Comparison of ENCODE assay signal across 2 cellular contexts in genomic region chr20:38369387-38369786, GRCh38.
TF ChIP-seq lines count a peak whose summit lies in the region.

No MANE protein-coding gene starts in this region.

TF ChIP-seq in IMR-90, 13 proteins besides CTCF, POLR2A, EP300 and RAD21 (continued from another document):
- no peak for TF ChIP-seq MXI1 (IDR thresholded peaks at IDR 0.05; ENCODE audit: borderline replicate concordance, low read depth, low read length)
- no peak for TF ChIP-seq FOS (IDR thresholded peaks at IDR 0.05; ENCODE audit: low read depth, low read length)
- no peak for TF ChIP-seq CEBPB (IDR thresholded peaks at IDR 0.05; ENCODE audit: low read depth, low read length)
- no peak for TF ChIP-seq NFE2L2 (IDR thresholded peaks at IDR 0.05; ENCODE audit: low read depth, low read length)
- TF ChIP-seq, protein P1, sequence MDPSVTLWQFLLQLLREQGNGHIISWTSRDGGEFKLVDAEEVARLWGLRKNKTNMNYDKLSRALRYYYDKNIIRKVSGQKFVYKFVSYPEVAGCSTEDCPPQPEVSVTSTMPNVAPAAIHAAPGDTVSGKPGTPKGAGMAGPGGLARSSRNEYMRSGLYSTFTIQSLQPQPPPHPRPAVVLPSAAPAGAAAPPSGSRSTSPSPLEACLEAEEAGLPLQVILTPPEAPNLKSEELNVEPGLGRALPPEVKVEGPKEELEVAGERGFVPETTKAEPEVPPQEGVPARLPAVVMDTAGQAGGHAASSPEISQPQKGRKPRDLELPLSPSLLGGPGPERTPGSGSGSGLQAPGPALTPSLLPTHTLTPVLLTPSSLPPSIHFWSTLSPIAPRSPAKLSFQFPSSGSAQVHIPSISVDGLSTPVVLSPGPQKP (IDR thresholded peaks at IDR 0.05; ENCODE audit: borderline replicate concordance, low read depth, low read length) = no peak
- TF ChIP-seq RFX5 (IDR thresholded peaks at IDR 0.05; ENCODE audit: low read depth, low read length) = no peak
- TF ChIP-seq, protein P2, sequence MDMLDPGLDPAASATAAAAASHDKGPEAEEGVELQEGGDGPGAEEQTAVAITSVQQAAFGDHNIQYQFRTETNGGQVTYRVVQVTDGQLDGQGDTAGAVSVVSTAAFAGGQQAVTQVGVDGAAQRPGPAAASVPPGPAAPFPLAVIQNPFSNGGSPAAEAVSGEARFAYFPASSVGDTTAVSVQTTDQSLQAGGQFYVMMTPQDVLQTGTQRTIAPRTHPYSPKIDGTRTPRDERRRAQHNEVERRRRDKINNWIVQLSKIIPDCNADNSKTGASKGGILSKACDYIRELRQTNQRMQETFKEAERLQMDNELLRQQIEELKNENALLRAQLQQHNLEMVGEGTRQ (IDR thresholded peaks at IDR 0.05; ENCODE audit: low read depth, low read length) = no peak
- no peak for TF ChIP-seq BHLHE40 (IDR thresholded peaks at IDR 0.05; ENCODE audit: low read depth, low read length)
- TF ChIP-seq MAFK (IDR thresholded peaks at IDR 0.05; ENCODE audit: low read depth, low read length) = no peak
- no peak for TF ChIP-seq SMC3 (IDR thresholded peaks at IDR 0.05; ENCODE audit: low read depth, low read length)
- TF ChIP-seq CHD1 (IDR thresholded peaks at IDR 0.05; ENCODE audit: low read depth, low read length) = no peak

TF ChIP-seq in SK-N-SH treated with all-trans-retinoic acid at 6 μM for 48 hours, 23 proteins besides CTCF, POLR2A, EP300 and RAD21:
- no peak for TF ChIP-seq TSHZ2 (CRISPR knock-in tag; IDR thresholded peaks at IDR 0.05)
TF ChIP-seq in SK-N-SH treated with all-trans-retinoic acid at 6 μM for 48 hours: peak in this region for 0.
